In genomic region chr11:83840326-83840725, GRCh38 we compare ENCODE assay signal across 26 cellular contexts.
"Had no signal": no experiment of that assay in that cellular context is flagged by ENCODE, and none has a peak within 500 bp of the region (broad histone marks: within the 10 kb centered on the region; RNA-seq: fewer than 3 reads in every experiment).

No MANE protein-coding gene starts in this region.

- DNase-seq: stimulated activated CD4-positive, alpha-beta T cell treated with anti-CD3 and anti-CD28 coated beads, Interleukin-2, amount 100 ng/mL, for 48 hours; stimulated activated CD4-positive, alpha-beta T cell treated with anti-CD3 and anti-CD28 coated beads, Interleukin-4, amount 100 ng/mL, for 1 hour; stimulated activated CD4-positive, alpha-beta T cell treated with anti-CD3 and anti-CD28 coated beads, Interleukin-4, amount 100 ng/mL, for 24 hours; stimulated activated CD4-positive, alpha-beta T cell treated with anti-CD3 and anti-CD28 coated beads, Interleukin-4, amount 100 ng/mL, for 4 hours; stimulated activated CD8-positive, alpha-beta memory T cell treated with anti-CD3 and anti-CD28 coated beads, Interleukin-4, amount 100 ng/mL, for 48 hours; stimulated activated naive B cell treated with anti-CD40 and anti-IgM and Interleukin-4, amounts not matched to agents 10 μg/mL and 1 μg/mL and 100 μg/mL, for 72 hours; stimulated activated naive CD4-positive, alpha-beta T cell; stimulated activated naive CD4-positive, alpha-beta T cell treated with Interleukin-2 at 50 U/mL for 16 hours; stimulated activated naive CD8-positive, alpha-beta T cell treated with anti-CD3 and anti-CD28 coated beads, Interleukin-15, amount 100 ng/mL, for 72 hours; stimulated activated naive CD8-positive, alpha-beta T cell treated with anti-CD3 and anti-CD28 coated beads, Interleukin-15, Interleukin-2, amounts not matched to agents 100 U/mL and 50 U/mL, for 24 hours; stomach; substantia nigra; testis; thyroid gland; tibial artery; transverse colon; trophoblast cell; upper lobe of left lung; upper lobe of right lung; uterus had no signal

- H3K36me3 ChIP-seq: stomach, suprapubic skin, thoracic aorta, thyroid gland, tibial artery, tibial nerve, transverse colon, upper lobe of left lung, upper lobe of right lung, uterus, vagina had no signal

- H3K4me3 ChIP-seq: stomach, suprapubic skin, testis, thoracic aorta, thyroid gland, tibial artery, tibial nerve, transverse colon, upper lobe of left lung, upper lobe of right lung, uterus, vagina had no signal

- ATAC-seq: stimulated activated effector memory CD8-positive, alpha-beta T cell treated with anti-CD3 and anti-CD28 coated beads, Interleukin-12 subunit alpha, Interleukin-12 subunit beta, amount 100 ng/mL, for 72 hours; stimulated activated memory B cell treated with anti-CD40 and anti-IgM and Interleukin-4, amounts not matched to agents 10 μg/mL and 1 μg/mL and 100 μg/mL, for 72 hours; stimulated activated naive B cell treated with anti-CD40 and anti-IgM and Interleukin-4, amounts not matched to agents 10 μg/mL and 1 μg/mL and 100 μg/mL, for 72 hours; stimulated activated naive CD8-positive, alpha-beta T cell treated with anti-CD3 and anti-CD28 coated beads, Interleukin-15, amount 100 ng/mL, for 72 hours; stimulated activated naive CD8-positive, alpha-beta T cell treated with anti-CD3 and anti-CD28 coated beads, Interleukin-15, Interleukin-2, amounts not matched to agents 100 U/mL and 50 U/mL, for 24 hours; upper lobe of right lung had no signal

- H3K9me3 ChIP-seq: stomach, suprapubic skin, testis, thoracic aorta, thyroid gland, tibial artery, tibial nerve, transverse colon, upper lobe of left lung, upper lobe of right lung, uterus, vagina had no signal

- H3K27me3 ChIP-seq: stomach, suprapubic skin, testis, thyroid gland, tibial artery, tibial nerve, transverse colon, upper lobe of left lung, upper lobe of right lung, uterus, vagina had no signal

- H3K27ac ChIP-seq: stomach, suprapubic skin, testis, thoracic aorta, thyroid gland, tibial artery, tibial nerve, transverse colon, upper lobe of left lung, upper lobe of right lung, uterus, vagina had no signal

- H3K4me1 ChIP-seq: suprapubic skin, testis, thyroid gland, tibial nerve, upper lobe of left lung, upper lobe of right lung, uterus, vagina had no signal
